In genomic region chr3:139113766-139114165, GRCh38 we compare ENCODE assay signal across 19 cellular contexts.
DNase-seq lines count a peak whose midpoint lies in the region; ATAC-seq and TF ChIP-seq lines count a peak whose summit lies in the region.
"Had no signal": no experiment of that assay in that cellular context is flagged by ENCODE, and none has a peak within 500 bp of the region (broad histone marks: within the 10 kb centered on the region; RNA-seq: fewer than 3 reads in every experiment).

No MANE protein-coding gene starts in this region.

- no peak for TF ChIP-seq POLR2A in vagina (IDR thresholded peaks at IDR 0.05)

- CTCF ChIA-PET in Panc1 (lab: Charles Lee), result no interaction called here

- H3K27ac ChIP-seq in Panc1 (ENCODE audit: low read length), result peak overlapping the region; percentile 58; the same call in 1 of the 2 replicates
- no peak overlapping the region for H3K27ac ChIP-seq in vagina
- H3K27ac ChIP-seq: left ventricle myocardium inferior, right atrium auricular region had no signal

- H3K4me3 ChIP-seq in Panc1 (ENCODE audit: low read depth in 2 of 2, low read length in 2 of 2), result no peak overlapping the region
- no peak overlapping the region for H3K4me3 ChIP-seq in vagina
- H3K4me3 ChIP-seq: GM23338, left ventricle myocardium inferior, right atrium auricular region had no signal

- no peaks in the 10 kb centered on the region for H3K9me3 Mint-ChIP-seq in activated naive CD4-positive, alpha-beta T cell treated with anti-CD3 and anti-CD28 coated beads, Interleukin-2, amount 50 U/mL, for 72 hours
- H3K9me3 Mint-ChIP-seq: GM23338, type B pancreatic cell had no signal

- ATAC-seq in activated naive CD4-positive, alpha-beta T cell treated with anti-CD3 and anti-CD28 coated beads, Interleukin-2, amount 50 U/mL, for 72 hours, result peak; percentile 49 to 76
- ATAC-seq in Panc1, result no peak
- ATAC-seq: GM23338 had no signal

- BruUV-seq in Panc1 (replicated peaks; lab: Mats Ljungman, UMichigan), result no TSS peak

- H3K36me3 ChIP-seq in Panc1 (ENCODE audit: control insufficient read depth, insufficient read depth, low read length) (no peaks in the 10 kb centered on the region), vagina (no peaks in the 10 kb centered on the region)
- H3K36me3 ChIP-seq: left ventricle myocardium inferior, right atrium auricular region had no signal

- H3K4me1 ChIP-seq in Panc1 (ENCODE audit: control insufficient read depth, insufficient read depth, low read length), result peaks cover 28% of the 10 kb centered on the region
- no peaks in the 10 kb centered on the region for H3K4me1 ChIP-seq in vagina
- H3K4me1 ChIP-seq: right atrium auricular region had no signal

- H3K9me3 ChIP-seq in Panc1 (ENCODE audit: control insufficient read depth, insufficient read depth, low read depth, low read length) (no peaks in the 10 kb centered on the region), vagina (no peaks in the 10 kb centered on the region)
- H3K9me3 ChIP-seq: left ventricle myocardium inferior, right atrium auricular region had no signal

- in situ Hi-C loops in Panc1 (cut with HindIII; ENCODE audit: low pct_unique_long_range_greater_than_20kb, low sequenced_read_pairs), result no loop called here

- POLR2A ChIA-PET in Panc1 (lab: Charles Lee), result no interaction called here

- H3K36me3 Mint-ChIP-seq in activated naive CD4-positive, alpha-beta T cell treated with anti-CD3 and anti-CD28 coated beads, Interleukin-2, amount 50 U/mL, for 72 hours, result no peaks in the 10 kb centered on the region
- H3K36me3 Mint-ChIP-seq: type B pancreatic cell had no signal

- intact Hi-C loops in Panc1 (cut with micrococcal nuclease; ENCODE audit: unreplicated experiment), result loop anchor here (2.0 to 5.0 kb wide), 2 partner anchors 89 to 215 kb away; no protein-coding TSS in a partner anchor
- intact Hi-C loops in vagina (cut with DNase I), result no loop called here

- TF ChIP-seq CTCF in Panc1 (IDR thresholded peaks at IDR 0.05), result no peak; the same call in 1 of the 2 replicates
- no peak for TF ChIP-seq CTCF in vagina (IDR thresholded peaks at IDR 0.05)

- H3K27me3 ChIP-seq in Panc1 (ENCODE audit: control insufficient read depth, insufficient read depth, low read length) (no peaks in the 10 kb centered on the region), vagina (no peaks in the 10 kb centered on the region)
- H3K27me3 ChIP-seq: right atrium auricular region had no signal

- no peak for DNase-seq in activated naive CD4-positive, alpha-beta T cell treated with anti-CD3 and anti-CD28 coated beads, Interleukin-2, amount 50 U/mL, for 72 hours (ENCODE audit: low spot score in 2 of 2)
- no peak for DNase-seq in activated naive CD4-positive, alpha-beta T cell treated with Interleukin-2 at 50 U/mL for 16 hours
- DNase-seq in Panc1 (ENCODE audit: low read depth, low spot score) (no peak), ecto neural progenitor cell (ENCODE audit: low spot score) (peak; percentile 33), vagina (ENCODE audit: extremely low spot score in 2 of 2) (peak; percentile 62 to 70), epidermal melanocyte (ENCODE audit: insufficient read length, low spot score) (no peak), HuH-7 (ENCODE audit: low spot score) (no peak)
- DNase-seq: activated gamma-delta T cell treated with Interleukin-2 at 50 U/mL for 16 hours; cortex of kidney; foreskin melanocyte; left ventricle myocardium inferior; MM.1S; NCI-H2029 treated with DMSO at 0.1 percent for 48 hours; NCI-H510A; SHP77; stimulated activated naive CD4-positive, alpha-beta T cell treated with Interleukin-2 at 50 U/mL for 16 hours had no signal

- no peak overlapping the region for H3K27ac Mint-ChIP-seq in activated naive CD4-positive, alpha-beta T cell treated with anti-CD3 and anti-CD28 coated beads, Interleukin-2, amount 50 U/mL, for 72 hours
- H3K27ac Mint-ChIP-seq: GM23338, type B pancreatic cell had no signal

Comparison
In these comparisons a context has a peak if more than half of its experiments do, and no peak if none do; other contexts are left out.
1. DNase-seq: peak in ecto neural progenitor cell (single experiment) and vagina (2 of 2); none in activated naive CD4-positive, alpha-beta T cell treated with anti-CD3 and anti-CD28 coated beads, Interleukin-2, amount 50 U/mL, for 72 hours (0 of 2), activated naive CD4-positive, alpha-beta T cell treated with Interleukin-2 at 50 U/mL for 16 hours (single experiment), Panc1 (single experiment), epidermal melanocyte (single experiment) and HuH-7 (single experiment).